14 cellular contexts compared by ENCODE assay signal in the genomic region with DNA sequence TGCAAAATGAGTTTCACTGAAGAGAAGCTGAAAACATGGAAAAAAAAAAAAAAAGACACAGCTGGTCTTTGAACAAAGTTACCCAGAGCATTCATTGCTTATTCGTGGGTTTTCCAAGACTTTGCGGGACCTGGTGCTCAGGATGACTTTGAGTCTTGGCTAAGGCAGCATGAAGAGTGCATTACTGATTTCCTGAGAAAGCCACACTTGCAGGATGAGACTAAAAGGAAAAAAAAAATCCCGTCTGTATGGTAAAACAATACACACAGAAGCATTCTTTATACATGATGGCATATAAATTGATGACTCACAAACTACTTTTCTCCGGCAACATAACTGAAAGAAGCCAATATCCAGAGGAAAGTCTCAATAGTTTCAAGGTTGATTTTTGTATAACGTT.
DNase-seq lines count a peak whose midpoint lies in the region; ATAC-seq, FAIRE-seq and TF ChIP-seq lines count a peak whose summit lies in the region.
"Had no signal": no experiment of that assay in that cellular context is flagged by ENCODE, and none has a peak within 500 bp of the region (broad histone marks: within the 10 kb centered on the region; RNA-seq: fewer than 3 reads in every experiment).

No MANE protein-coding gene starts in this region.

- TF ChIP-seq POLR2A in A549 (IDR thresholded peaks at IDR 0.05; ENCODE audit: low read length) (no peak), GM18505 (IDR thresholded peaks at IDR 0.05; ENCODE audit: borderline replicate concordance, extremely low read depth, insufficient read depth, insufficient read length) (no peak)

- TF ChIP-seq RAD21 in A549 (conservative IDR thresholded peaks at IDR 0.05 in 1 of 2, IDR thresholded peaks at IDR 0.05 in 1 of 2) = 0 out of 5 replicates have a peak, but pooled peaks of 1 of the 2 experiments have one; percentile 5

- ATAC-seq in A549 (peak; percentile 51 to 60; a peak in 4 of 6 replicates), GM18505 (IDR thresholded peaks at IDR 0.05; ENCODE audit: unreplicated experiment) (no peak), GM18867 (IDR thresholded peaks at IDR 0.05; ENCODE audit: unreplicated experiment) (no peak)
- ATAC-seq: activated naive CD4-positive, alpha-beta T cell treated with anti-CD3 and anti-CD28 coated beads, Interleukin-2, amount 50 U/mL, for 72 hours had no signal

- H3K9me3 ChIP-seq in A549 = no peaks in the 10 kb centered on the region
- H3K9me3 ChIP-seq: neutrophil had no signal

- peak; percentile 68 for FAIRE-seq in A549 (lab: Jason Lieb, UNC)
- FAIRE-seq: GM19239 had no signal

- H3K27ac ChIP-seq in A549 = peak overlapping the region; percentile 93 to 95
- H3K27ac ChIP-seq: neutrophil had no signal

- DNase-seq in A549 (ENCODE audit: low read depth in 1 of 2, low spot score in 1 of 2) (peak; percentile 68 to 79), HS-5 (ENCODE audit: low read depth) (peak; percentile 89), astrocyte of the cerebellum (ENCODE audit: low read depth) (peak; percentile 92), islet precursor cell (peak; percentile 53), NCI-H446 (lab: John Stamatoyannopoulos, UW) (no peak), DMS79 (lab: John Stamatoyannopoulos, UW) (no peak)
- DNase-seq: activated CD4-positive, alpha-beta T cell treated with anti-CD3 and anti-CD28 coated beads, Interleukin-2, amount 50 U/mL, for 48 hours; effector memory CD4-positive, alpha-beta T cell; immature natural killer cell had no signal

- TF ChIP-seq CTCF in A549 (IDR thresholded peaks at IDR 0.05) (no peak), astrocyte of the cerebellum (IDR thresholded peaks at IDR 0.05; ENCODE audit: low read depth, low read length, missing control alignments) (no peak)

- CTCF ChIA-PET in A549 (lab: Yijun Ruan, JAX) = interaction anchor here (0.7 to 2.6 kb wide), 6 partner anchors 9 to 110 kb away, joined by 3 to 9 read pairs (median 3); no protein-coding TSS in a partner anchor

- peaks cover 78% of the 10 kb centered on the region for H3K4me1 ChIP-seq in A549

- under 1% methylated on average over 5 of the region's 5 CpGs for WGBS in A549 (ENCODE audit: missing lambda C conversion rate)

- POLR2A ChIA-PET in A549 (lab: Yijun Ruan, JAX) = interaction anchor here (1.0 kb wide), 1 partner anchor 58 kb away, joined by 3 read pairs; no protein-coding TSS in a partner anchor

- peak overlapping the region; percentile 86 for H3K4me2 ChIP-seq in A549

- 0 out of 5 replicates have a peak, but pooled peaks have one; percentile 12 to 32 for TF ChIP-seq EP300 in A549 (IDR thresholded peaks at IDR 0.05)

- H3K4me3 ChIP-seq in A549 (no peak overlapping the region), astrocyte of the cerebellum (ENCODE audit: low read depth, low read length) (no peak overlapping the region)

- in situ Hi-C loops in astrocyte of the cerebellum (cut with HindIII; ENCODE audit: low sequenced_read_pairs) = loop anchor here (5.0 kb wide), 1 partner anchor 39 kb away; no protein-coding TSS in a partner anchor

TF ChIP-seq in A549, 52 proteins besides CTCF, POLR2A, EP300 and RAD21 (continues in another document):
- TF ChIP-seq CBX8 (IDR thresholded peaks at IDR 0.05) (no peak), BHLHE40 (IDR thresholded peaks at IDR 0.05; ENCODE audit: low read depth, low read length) (no peak), EHMT2 (IDR thresholded peaks at IDR 0.05; ENCODE audit: low read depth) (no peak), RCOR1 (IDR thresholded peaks at IDR 0.05; ENCODE audit: low read depth, low read length) (no peak), CBX2 (IDR thresholded peaks at IDR 0.05; ENCODE audit: borderline replicate concordance, low read depth) (no peak), CEBPB (IDR thresholded peaks at IDR 0.05) (peak in 1 of 2 experiments; percentile 38; a peak in 1 of 4 replicates), RNF2 (IDR thresholded peaks at IDR 0.05; ENCODE audit: borderline replicate concordance, low read depth) (no peak), ZSCAN20 (CRISPR knock-in tag; IDR thresholded peaks at IDR 0.05) (no peak), HOXA7 (CRISPR knock-in tag; IDR thresholded peaks at IDR 0.05) (no peak), HOXB5 (CRISPR knock-in tag; IDR thresholded peaks at IDR 0.05) (no peak), HOXB13 (CRISPR knock-in tag; IDR thresholded peaks at IDR 0.05; ENCODE audit: low read depth) (no peak), SMC3 (IDR thresholded peaks at IDR 0.05) (peak; percentile 11; the same call in 1 of the 3 replicates), PHF8 (IDR thresholded peaks at IDR 0.05; ENCODE audit: borderline replicate concordance, low read depth) (no peak), FOSL2 (IDR thresholded peaks at IDR 0.05) (peak; percentile 76), FOSL2 (CRISPR knock-in tag; IDR thresholded peaks at IDR 0.05) (peak; percentile 93), CHD2 (IDR thresholded peaks at IDR 0.05; ENCODE audit: low read length, partially characterized antibody) (peak; percentile 18), JUNB (IDR thresholded peaks at IDR 0.05) (peak; percentile 85), HEYL (CRISPR knock-in tag; IDR thresholded peaks at IDR 0.05) (no peak), RARB (CRISPR knock-in tag; IDR thresholded peaks at IDR 0.05) (no peak), FOXS1 (CRISPR knock-in tag; IDR thresholded peaks at IDR 0.05) (no peak), KDM1A (IDR thresholded peaks at IDR 0.05; ENCODE audit: low read depth) (no peak), FOSB (CRISPR knock-in tag; IDR thresholded peaks at IDR 0.05) (no peak), MAFK (IDR thresholded peaks at IDR 0.05; ENCODE audit: partially characterized antibody) (peak; percentile 33), CHD4 (IDR thresholded peaks at IDR 0.05; ENCODE audit: borderline replicate concordance) (no peak), GATA3 (IDR thresholded peaks at IDR 0.05; ENCODE audit: borderline replicate concordance) (peak; percentile 62; the same call in 1 of the 2 replicates)
- TF ChIP-seq, protein P1, sequence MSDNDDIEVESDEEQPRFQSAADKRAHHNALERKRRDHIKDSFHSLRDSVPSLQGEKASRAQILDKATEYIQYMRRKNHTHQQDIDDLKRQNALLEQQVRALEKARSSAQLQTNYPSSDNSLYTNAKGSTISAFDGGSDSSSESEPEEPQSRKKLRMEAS (IDR thresholded peaks at IDR 0.05) = peak; percentile 65
- TF ChIP-seq, protein P2, sequence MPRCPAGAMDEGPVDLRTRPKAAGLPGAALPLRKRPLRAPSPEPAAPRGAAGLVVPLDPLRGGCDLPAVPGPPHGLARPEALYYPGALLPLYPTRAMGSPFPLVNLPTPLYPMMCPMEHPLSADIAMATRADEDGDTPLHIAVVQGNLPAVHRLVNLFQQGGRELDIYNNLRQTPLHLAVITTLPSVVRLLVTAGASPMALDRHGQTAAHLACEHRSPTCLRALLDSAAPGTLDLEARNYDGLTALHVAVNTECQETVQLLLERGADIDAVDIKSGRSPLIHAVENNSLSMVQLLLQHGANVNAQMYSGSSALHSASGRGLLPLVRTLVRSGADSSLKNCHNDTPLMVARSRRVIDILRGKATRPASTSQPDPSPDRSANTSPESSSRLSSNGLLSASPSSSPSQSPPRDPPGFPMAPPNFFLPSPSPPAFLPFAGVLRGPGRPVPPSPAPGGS (IDR thresholded peaks at IDR 0.05) = no peak
- TF ChIP-seq, protein P3, sequence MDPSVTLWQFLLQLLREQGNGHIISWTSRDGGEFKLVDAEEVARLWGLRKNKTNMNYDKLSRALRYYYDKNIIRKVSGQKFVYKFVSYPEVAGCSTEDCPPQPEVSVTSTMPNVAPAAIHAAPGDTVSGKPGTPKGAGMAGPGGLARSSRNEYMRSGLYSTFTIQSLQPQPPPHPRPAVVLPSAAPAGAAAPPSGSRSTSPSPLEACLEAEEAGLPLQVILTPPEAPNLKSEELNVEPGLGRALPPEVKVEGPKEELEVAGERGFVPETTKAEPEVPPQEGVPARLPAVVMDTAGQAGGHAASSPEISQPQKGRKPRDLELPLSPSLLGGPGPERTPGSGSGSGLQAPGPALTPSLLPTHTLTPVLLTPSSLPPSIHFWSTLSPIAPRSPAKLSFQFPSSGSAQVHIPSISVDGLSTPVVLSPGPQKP (IDR thresholded peaks at IDR 0.05; ENCODE audit: low read depth, low read length) = no peak
- TF ChIP-seq, protein P4, sequence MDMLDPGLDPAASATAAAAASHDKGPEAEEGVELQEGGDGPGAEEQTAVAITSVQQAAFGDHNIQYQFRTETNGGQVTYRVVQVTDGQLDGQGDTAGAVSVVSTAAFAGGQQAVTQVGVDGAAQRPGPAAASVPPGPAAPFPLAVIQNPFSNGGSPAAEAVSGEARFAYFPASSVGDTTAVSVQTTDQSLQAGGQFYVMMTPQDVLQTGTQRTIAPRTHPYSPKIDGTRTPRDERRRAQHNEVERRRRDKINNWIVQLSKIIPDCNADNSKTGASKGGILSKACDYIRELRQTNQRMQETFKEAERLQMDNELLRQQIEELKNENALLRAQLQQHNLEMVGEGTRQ (IDR thresholded peaks at IDR 0.05) = no peak
- TF ChIP-seq, protein P5, sequence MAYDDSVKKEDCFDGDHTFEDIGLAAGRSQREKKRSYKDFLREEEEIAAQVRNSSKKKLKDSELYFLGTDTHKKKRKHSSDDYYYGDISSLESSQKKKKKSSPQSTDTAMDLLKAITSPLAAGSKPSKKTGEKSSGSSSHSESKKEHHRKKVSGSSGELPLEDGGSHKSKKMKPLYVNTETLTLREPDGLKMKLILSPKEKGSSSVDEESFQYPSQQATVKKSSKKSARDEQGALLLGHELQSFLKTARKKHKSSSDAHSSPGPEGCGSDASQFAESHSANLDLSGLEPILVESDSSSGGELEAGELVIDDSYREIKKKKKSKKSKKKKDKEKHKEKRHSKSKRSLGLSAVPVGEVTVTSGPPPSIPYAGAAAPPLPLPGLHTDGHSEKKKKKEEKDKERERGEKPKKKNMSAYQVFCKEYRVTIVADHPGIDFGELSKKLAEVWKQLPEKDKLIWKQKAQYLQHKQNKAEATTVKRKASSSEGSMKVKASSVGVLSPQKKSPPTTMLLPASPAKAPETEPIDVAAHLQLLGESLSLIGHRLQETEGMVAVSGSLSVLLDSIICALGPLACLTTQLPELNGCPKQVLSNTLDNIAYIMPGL (CRISPR knock-in tag; IDR thresholded peaks at IDR 0.05; ENCODE audit: borderline replicate concordance) = no peak
- TF ChIP-seq, protein P6, sequence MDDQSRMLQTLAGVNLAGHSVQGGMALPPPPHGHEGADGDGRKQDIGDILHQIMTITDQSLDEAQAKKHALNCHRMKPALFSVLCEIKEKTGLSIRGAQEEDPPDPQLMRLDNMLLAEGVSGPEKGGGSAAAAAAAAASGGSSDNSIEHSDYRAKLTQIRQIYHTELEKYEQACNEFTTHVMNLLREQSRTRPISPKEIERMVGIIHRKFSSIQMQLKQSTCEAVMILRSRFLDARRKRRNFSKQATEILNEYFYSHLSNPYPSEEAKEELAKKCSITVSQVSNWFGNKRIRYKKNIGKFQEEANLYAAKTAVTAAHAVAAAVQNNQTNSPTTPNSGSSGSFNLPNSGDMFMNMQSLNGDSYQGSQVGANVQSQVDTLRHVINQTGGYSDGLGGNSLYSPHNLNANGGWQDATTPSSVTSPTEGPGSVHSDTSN (IDR thresholded peaks at IDR 0.05) = no peak

Comparison
In these comparisons a context has a peak if more than half of its experiments do, and no peak if none do; other contexts are left out.
1. ATAC-seq: peak in A549 (2 of 2); none in GM18505 (single experiment) and GM18867 (single experiment).
2. DNase-seq: peak in A549 (2 of 2), HS-5 (single experiment), astrocyte of the cerebellum (single experiment) and islet precursor cell (single experiment); none in NCI-H446 (0 of 2) and DMS79 (single experiment).